Comparison of ENCODE assay signal across 18 cellular contexts in genomic region chr1:55076356-55076755, GRCh38. TPM values are rescaled to one million over a fixed set of nuclear protein-coding genes. Genes with fewer than 3 reads are reported as not detected.
A peak's percentile ranks its signal among the peaks of the same experiment; 100 is the strongest.
DNase-seq lines count a peak whose midpoint lies in the region; ATAC-seq, FAIRE-seq and TF ChIP-seq lines count a peak whose summit lies in the region.
"Had no signal": no experiment of that assay in that cellular context is flagged by ENCODE, and none has a peak within 500 bp of the region (broad histone marks: within the 10 kb centered on the region; RNA-seq: fewer than 3 reads in every experiment).

No MANE protein-coding gene starts in this region.

- no peak for DNase-seq in activated CD4-positive, alpha-beta T cell treated with anti-CD3 and anti-CD28 coated beads for 36 hours
- no peak for DNase-seq in activated CD4-positive, alpha-beta T cell treated with anti-CD3 and anti-CD28 coated beads, Interleukin-2, amount 50 U/mL, for 1 hour
- no peak for DNase-seq in stimulated activated naive CD8-positive, alpha-beta T cell treated with anti-CD3 and anti-CD28 coated beads, Interleukin-15, amount 100 ng/mL, for 72 hours
- DNase-seq in stimulated activated naive CD8-positive, alpha-beta T cell treated with anti-CD3 and anti-CD28 coated beads, Interleukin-15, Interleukin-2, amounts not matched to agents 100 U/mL and 50 U/mL, for 24 hours = no peak
- no peak for DNase-seq in K562 (ENCODE audit: extremely low read depth in 1 of 4, low spot score in 3 of 4)
- DNase-seq in activated CD4-positive, CD25-positive, alpha-beta regulatory T cell treated with anti-CD3 and anti-CD28 coated beads, Interleukin-2, amount 50 U/mL, for 72 hours = no peak
- no peak for DNase-seq in NCI-H2196 (lab: John Stamatoyannopoulos, UW; ENCODE audit: unreplicated experiment)
- DNase-seq: DND-41, GDM1, H9, NCI-H1436, NCI-H2029, NCI-H2171, NCI-H446 treated with DMSO at 0.1 percent for 48 hours, RPMI8226 had no signal

- H3K27ac Mint-ChIP-seq in activated CD4-positive, alpha-beta T cell treated with anti-CD3 and anti-CD28 coated beads for 36 hours = peak overlapping the region; percentile 1
- H3K27ac Mint-ChIP-seq in stimulated activated naive CD8-positive, alpha-beta T cell treated with anti-CD3 and anti-CD28 coated beads, Interleukin-15, amount 100 ng/mL, for 72 hours = peak overlapping the region; percentile 1 to 28
- H3K27ac Mint-ChIP-seq: H9 had no signal

- H3K9me3 Mint-ChIP-seq in activated CD4-positive, alpha-beta T cell treated with anti-CD3 and anti-CD28 coated beads for 36 hours (ENCODE audit: low read depth) = no peaks in the 10 kb centered on the region
- no peaks in the 10 kb centered on the region for H3K9me3 Mint-ChIP-seq in stimulated activated naive CD8-positive, alpha-beta T cell treated with anti-CD3 and anti-CD28 coated beads, Interleukin-15, amount 100 ng/mL, for 72 hours
- H3K9me3 Mint-ChIP-seq: H9 had no signal

- TF ChIP-seq EP300 in K562 (IDR thresholded peaks at IDR 0.05; ENCODE audit: low read length) = no peak

- H3K27me3 Mint-ChIP-seq in activated CD4-positive, alpha-beta T cell treated with anti-CD3 and anti-CD28 coated beads for 36 hours = no peaks in the 10 kb centered on the region
- no peaks in the 10 kb centered on the region for H3K27me3 Mint-ChIP-seq in stimulated activated naive CD8-positive, alpha-beta T cell treated with anti-CD3 and anti-CD28 coated beads, Interleukin-15, amount 100 ng/mL, for 72 hours

- H3K9me3 ChIP-seq in K562 (replicated peaks; ENCODE audit: control insufficient read depth, insufficient read depth, low read depth, low read length) = no peaks in the 10 kb centered on the region

- H3K9ac ChIP-seq in K562 (ENCODE audit: insufficient read depth in 1 of 2, low read depth in 2 of 2, low read length in 2 of 2) = no peak overlapping the region

- no peak for TF ChIP-seq RAD21 in K562 (CRISPR knock-in tag; conservative IDR thresholded peaks at IDR 0.05 in 1 of 2, IDR thresholded peaks at IDR 0.05 in 1 of 2)

- peaks cover 18% of the 10 kb centered on the region for H3K4me1 Mint-ChIP-seq in activated CD4-positive, alpha-beta T cell treated with anti-CD3 and anti-CD28 coated beads for 36 hours
- H3K4me1 Mint-ChIP-seq in stimulated activated naive CD8-positive, alpha-beta T cell treated with anti-CD3 and anti-CD28 coated beads, Interleukin-15, amount 100 ng/mL, for 72 hours = peaks cover 22% of the 10 kb centered on the region

- H3K27me3 ChIP-seq in K562 (ENCODE audit: control insufficient read depth in 2 of 2, insufficient read depth in 2 of 2, low read length in 2 of 2) = no peaks in the 10 kb centered on the region

- peak; percentile 19 for FAIRE-seq in K562 (lab: Jason Lieb, UNC)
- FAIRE-seq: GM12878 had no signal

- H3K4me1 ChIP-seq in K562 (replicated peaks in 1 of 2; ENCODE audit: control insufficient read depth in 2 of 2, insufficient read depth in 2 of 2, low read length in 2 of 2) = no peaks in the 10 kb centered on the region

- no peak for ATAC-seq in activated CD4-positive, alpha-beta T cell treated with anti-CD3 and anti-CD28 coated beads for 36 hours
- no peak for ATAC-seq in stimulated activated naive CD8-positive, alpha-beta T cell treated with anti-CD3 and anti-CD28 coated beads, Interleukin-15, amount 100 ng/mL, for 72 hours
- ATAC-seq in stimulated activated naive CD8-positive, alpha-beta T cell treated with anti-CD3 and anti-CD28 coated beads, Interleukin-15, Interleukin-2, amounts not matched to agents 100 U/mL and 50 U/mL, for 24 hours = no peak
- ATAC-seq in K562 (no peak), HG03571 (IDR thresholded peaks at IDR 0.05; ENCODE audit: unreplicated experiment) (no peak)
- ATAC-seq: GM12878 had no signal

- H3K36me3 ChIP-seq in K562 (ENCODE audit: control insufficient read depth, insufficient read depth, low read length) = peaks cover 96% of the 10 kb centered on the region

- H3K4me2 ChIP-seq in K562 (ENCODE audit: insufficient read depth, low read length) = no peak overlapping the region

- 100% methylated on average over 1 of the region's 1 CpG for WGBS in K562 (ENCODE audit: insufficient coverage, low coverage, missing lambda C conversion rate)

- H3K27ac ChIP-seq in K562 (ENCODE audit: extremely low read depth, low read depth, low read length) = no peak overlapping the region
- H3K27ac ChIP-seq: 22Rv1 had no signal

- peaks cover 43% of the 10 kb centered on the region for H3K36me3 Mint-ChIP-seq in activated CD4-positive, alpha-beta T cell treated with anti-CD3 and anti-CD28 coated beads for 36 hours (ENCODE audit: low read depth)

- H2AFZ ChIP-seq in K562 (ENCODE audit: low read depth, low read length) = no peak overlapping the region

- no peak for TF ChIP-seq CTCF in K562 (IDR thresholded peaks at IDR 0.05 in 2 of 3, conservative IDR thresholded peaks at IDR 0.05 in 1 of 3; ENCODE audit: insufficient read depth in 2 of 3, low read depth in 1 of 3, low read length in 3 of 3)

- CTCF ChIA-PET in activated CD4-positive, alpha-beta T cell treated with anti-CD3 and anti-CD28 coated beads for 36 hours (lab: Charles Lee) = no interaction called here
- CTCF ChIA-PET in K562 (lab: Yijun Ruan, JAX; ENCODE audit: low intra/inter-chr PET ratio) = no interaction called here

- no peaks in the 10 kb centered on the region for H3K9me1 ChIP-seq in K562 (ENCODE audit: control insufficient read depth, insufficient read depth, low read length)

- no peak for TF ChIP-seq POLR2A in K562 (conservative IDR thresholded peaks at IDR 0.05)

- no TSS peak for BruUV-seq in K562 (replicated peaks; lab: Mats Ljungman, UMichigan)

- in situ Hi-C loops in K562 (cut with MboI) = no loop called here

- POLR2A ChIA-PET in activated CD4-positive, alpha-beta T cell treated with anti-CD3 and anti-CD28 coated beads for 36 hours (lab: Charles Lee) = no interaction called here
- POLR2A ChIA-PET in K562 (lab: Yijun Ruan, JAX) = interaction anchor here (0.6 kb wide), 1 partner anchor 1481 kb away, joined by 3 read pairs; no protein-coding TSS in a partner anchor

- intact Hi-C loops in activated CD4-positive, alpha-beta T cell treated with anti-CD3 and anti-CD28 coated beads for 36 hours (cut with DNase I, micrococcal nuclease) = no loop called here
- intact Hi-C loops in K562 (cut with micrococcal nuclease) = no loop called here

- H3K79me2 ChIP-seq in K562 (ENCODE audit: control insufficient read depth, insufficient read depth, low read length) = no peaks in the 10 kb centered on the region

- H3K4me3 Mint-ChIP-seq in activated CD4-positive, alpha-beta T cell treated with anti-CD3 and anti-CD28 coated beads for 36 hours = no peak overlapping the region
- H3K4me3 Mint-ChIP-seq in stimulated activated naive CD8-positive, alpha-beta T cell treated with anti-CD3 and anti-CD28 coated beads, Interleukin-15, amount 100 ng/mL, for 72 hours = no peak overlapping the region
- H3K4me3 Mint-ChIP-seq: H9 had no signal

- no peaks in the 10 kb centered on the region for H4K20me1 ChIP-seq in K562 (replicated peaks; ENCODE audit: control insufficient read depth, insufficient read depth, low read length)

- H3K4me3 ChIP-seq in K562 = no peak overlapping the region
- H3K4me3 ChIP-seq: GM12878 had no signal

TF ChIP-seq in K562, 482 proteins besides CTCF, POLR2A, EP300 and RAD21:
- TF ChIP-seq RHOXF2B (CRISPR knock-in tag; conservative IDR thresholded peaks at IDR 0.05) (no peak), ZNF174 (CRISPR knock-in tag; IDR thresholded peaks at IDR 0.05) (no peak), ERF (CRISPR knock-in tag; IDR thresholded peaks at IDR 0.05) (no peak), TEAD1 (CRISPR knock-in tag; IDR thresholded peaks at IDR 0.05) (no peak), ZNF253 (CRISPR knock-in tag; conservative IDR thresholded peaks at IDR 0.05) (no peak), HDAC3 (IDR thresholded peaks at IDR 0.05; ENCODE audit: borderline replicate concordance, partially characterized antibody) (no peak), KAT2B (IDR thresholded peaks at IDR 0.05; ENCODE audit: low read depth, low read length) (no peak), BRCA1 (IDR thresholded peaks at IDR 0.05) (no peak), BRCA1 (CRISPR knock-in tag; IDR thresholded peaks at IDR 0.05) (no peak)

RNA-seq across cellular contexts. Expression of gene PCSK9, which starts 37.0 kb away (rescaled TPM):
- not detected for total RNA-seq in activated CD4-positive, alpha-beta T cell treated with anti-CD3 and anti-CD28 coated beads for 36 hours
- 22.6 and 51.1 TPM in 2 replicates for total RNA-seq in K562 (2011; cell fraction: chromatin; rRNA removed; ENCODE audit: low replicate concordance)
- 61.6 and 67.9 TPM in 2 replicates for total RNA-seq in K562 (2011; cell fraction: nucleolus; rRNA removed)
- total RNA-seq in K562 (2011; cell fraction: nucleoplasm; rRNA removed) = 42.1 and 42.2 TPM in 2 replicates
- total RNA-seq in K562 (2014; rRNA removed) (46.0 and 70.3 TPM in 2 replicates), K562 (2014; rRNA removed; fragmentation: Illumina TruSeq; extraction: Trizol) (6.6 and 10.2 TPM in 2 replicates), K562 (2015; rRNA removed; fragmentation: Illumina TruSeq; extraction: Trizol) (24.7 and 26.1 TPM in 2 replicates), K562 (2021) (58.6 and 66.9 TPM in 2 replicates)
- polyA plus RNA-seq in K562 (2011; rRNA removed) (11.2 and 55.2 TPM in 2 replicates), K562 (2014; fragmentation: Illumina TruSeq; extraction: Trizol) (25.7 and 32.4 TPM in 2 replicates), K562 (2014; fragmentation: Nextera tagmentation; extraction: Ambion mirVana) (1 to 10 TPM; 3.2 to 4.3 TPM), K562 (2014; rRNA removed) (37.9 and 43.9 TPM in 2 replicates)
- polyA plus RNA-seq in K562 (2011; cell fraction: cytosol; rRNA removed) = 21.6 and 35.4 TPM in 2 replicates
- 69.1 and 116 TPM in 2 replicates for polyA plus RNA-seq in K562 (2011; cell fraction: nucleus; rRNA removed)
- 80.4 and 94.8 TPM in 2 replicates for polyA plus RNA-seq in K562 (2012)
- 7.4 and 16.4 TPM in 2 replicates for polyA minus RNA-seq in K562 (2011; rRNA and poly(A)+ RNA removed)
- polyA minus RNA-seq in K562 (2011; cell fraction: cytosol; rRNA and poly(A)+ RNA removed) = 12.9 and 44.1 TPM in 2 replicates
- polyA minus RNA-seq in K562 (2011; cell fraction: nucleus; rRNA and poly(A)+ RNA removed) = 17.9 and 38.1 TPM in 2 replicates

Comparison
In these comparisons a context has a peak if more than half of its experiments do, and no peak if none do; other contexts are left out.
1. RNA of gene PCSK9, which starts 37.0 kb away (total RNA-seq): 6.6 to 70.3 TPM in K562; not detected in activated CD4-positive, alpha-beta T cell treated with anti-CD3 and anti-CD28 coated beads for 36 hours; every median in the first group is over 4 times any median in the second.